In the genomic region with DNA sequence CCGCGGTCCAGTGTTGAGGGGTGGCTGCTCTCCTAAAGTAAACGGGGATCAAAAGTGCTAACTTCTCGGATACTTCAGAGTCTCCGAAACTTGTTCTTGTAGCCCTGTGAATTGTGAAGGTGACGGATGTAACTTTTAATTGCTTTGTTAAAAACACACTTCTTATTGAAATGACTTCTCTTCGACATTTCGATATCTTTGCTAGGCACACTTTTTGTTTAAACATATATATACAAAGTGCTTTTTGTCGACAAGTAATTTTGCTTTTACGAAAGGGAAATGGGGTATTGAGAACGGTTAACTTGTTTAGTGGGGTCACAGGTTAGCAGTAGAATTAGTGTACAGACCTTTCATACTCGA, we compare ENCODE assay signal across 8 cellular contexts. TPM values are rescaled to one million over a fixed set of nuclear protein-coding genes. Genes with fewer than 3 reads are reported as not detected.
DNase-seq lines count a peak whose midpoint lies in the region; ATAC-seq, FAIRE-seq and TF ChIP-seq lines count a peak whose summit lies in the region.

No MANE protein-coding gene starts in this region.

- in situ Hi-C loops in GM12878 (cut with MboI), result no loop called here

- peak overlapping the region; percentile 70 for H3K4me2 ChIP-seq in GM12878 (ENCODE audit: control insufficient read depth, insufficient read depth)

- TF ChIP-seq CTCF in BE2C (IDR thresholded peaks at IDR 0.05; ENCODE audit: low read depth, low read length) (no peak), HL-60 (IDR thresholded peaks at IDR 0.05; ENCODE audit: insufficient read depth, low read length) (no peak), GM12878 (IDR thresholded peaks at IDR 0.05 in 2 of 3, conservative IDR thresholded peaks at IDR 0.05 in 1 of 3; ENCODE audit: control insufficient read depth in 2 of 3, extremely low read depth in 1 of 3, insufficient read depth in 1 of 3, low read depth in 3 of 3, low read length in 3 of 3) (no peak), lung (IDR thresholded peaks at IDR 0.05; ENCODE audit: control extremely low read depth, extremely low read depth) (no peak)

- ATAC-seq in GM12878 (no peak), lung (ENCODE audit: insufficient read depth, low FRiP score) (no peak), GM18498 (IDR thresholded peaks at IDR 0.05; ENCODE audit: unreplicated experiment) (no peak), HG03342 (IDR thresholded peaks at IDR 0.05; ENCODE audit: unreplicated experiment) (no peak)

- no peak for TF ChIP-seq RAD21 in GM12878 (IDR thresholded peaks at IDR 0.05; ENCODE audit: insufficient read depth, low read depth, low read length)

- H3K4me3 ChIP-seq in BE2C (ENCODE audit: low read depth, low read length) (peak overlapping the region; percentile 75), HL-60 (replicated peaks; ENCODE audit: insufficient read depth, low read length) (peak overlapping the region; percentile 70), GM12878 (peak overlapping the region; percentile 80), lung (peak overlapping the region; percentile 92), urinary bladder (ENCODE audit: low read depth, low read length) (peak overlapping the region; percentile 97)

- BruUV-seq in GM12878 (replicated peaks; lab: Mats Ljungman, UMichigan), result no TSS peak

- CTCF ChIA-PET in GM12878 (lab: Yijun Ruan, JAX), result interaction anchor here (0.7 kb wide), 1 partner anchor 17 kb away, joined by 3 read pairs; no protein-coding TSS in a partner anchor

- FAIRE-seq in GM12878 (lab: Jason Lieb, UNC), result no peak

- RAD21 ChIA-PET in GM12878 (lab: Charles Lee; ENCODE audit: unreplicated experiment), result interaction anchor here (0.8 kb wide), 1 partner anchor 86 kb away, joined by 3 read pairs; no protein-coding TSS in a partner anchor

- H3K9ac ChIP-seq in GM12878 (ENCODE audit: control insufficient read depth, insufficient read depth, low read length), result peak overlapping the region; percentile 94

- H3K79me2 ChIP-seq in GM12878 (ENCODE audit: control insufficient read depth, insufficient read depth, low read length), result peaks cover 31% of the 10 kb centered on the region

- peak overlapping the region; percentile 72 for H2AFZ ChIP-seq in GM12878 (ENCODE audit: control insufficient read depth, low read depth, low read length)

- POLR2A ChIA-PET in GM12878 (lab: Charles Lee), result interaction anchor here (0.9 kb wide), 1 partner anchor 86 kb away, joined by 3 read pairs; no protein-coding TSS in a partner anchor

- H3K27me3 ChIP-seq in BE2C (no peaks in the 10 kb centered on the region), HL-60 (ENCODE audit: insufficient read depth, poor library complexity, severe bottlenecking) (no peaks in the 10 kb centered on the region), GM12878 (replicated peaks in 1 of 2; ENCODE audit: control insufficient read depth in 2 of 2, insufficient read depth in 2 of 2, low read length in 1 of 2) (no peaks in the 10 kb centered on the region), lung (ENCODE audit: control insufficient read depth, insufficient read depth) (no peaks in the 10 kb centered on the region)

- H4K20me1 ChIP-seq in GM12878 (ENCODE audit: control insufficient read depth, insufficient read depth), result no peaks in the 10 kb centered on the region

- H3K9me3 ChIP-seq in BE2C (peaks cover 3% of the 10 kb centered on the region; the same call in 1 of the 2 replicates), GM12878 (replicated peaks; ENCODE audit: control insufficient read depth, insufficient read depth, low read length) (no peaks in the 10 kb centered on the region; the same call in none of the 3 replicates), lung (ENCODE audit: control insufficient read depth in 2 of 2, insufficient read depth in 1 of 2, low read length in 1 of 2) (peaks cover 0 to 14% of the 10 kb centered on the region in 2 donors)

- no peaks in the 10 kb centered on the region for H3K36me3 ChIP-seq in BE2C
- H3K36me3 ChIP-seq in GM12878 (ENCODE audit: control insufficient read depth in 2 of 2, insufficient read depth in 2 of 2, low read length in 1 of 2), result no peaks in the 10 kb centered on the region
- peaks cover 0 to 3% of the 10 kb centered on the region in 2 donors for H3K36me3 ChIP-seq in lung (ENCODE audit: control insufficient read depth in 2 of 2, insufficient read depth in 2 of 2, low read length in 2 of 2)
- H3K36me3 ChIP-seq in urinary bladder (ENCODE audit: insufficient read depth), result no peaks in the 10 kb centered on the region

- no peak for TF ChIP-seq POLR2A in GM12878 (IDR thresholded peaks at IDR 0.05; ENCODE audit: low read depth, low read length)

- SMC1A ChIA-PET in GM12878 (lab: Charles Lee; ENCODE audit: uncharacterized antibody, unreplicated experiment), result interaction anchor here (0.8 to 1.1 kb wide), 4 partner anchors 17 to 175 kb away, joined by 3 to 5 read pairs (median 3); no protein-coding TSS in a partner anchor

- DNase-seq in BE2C, result no peak
- no peak for DNase-seq in HL-60 (ENCODE audit: low read depth in 1 of 2, low spot score in 1 of 2)
- DNase-seq in GM12878 (ENCODE audit: low read depth, low spot score), result no peak
- DNase-seq in lung (ENCODE audit: low spot score), result no peak
- DNase-seq in activated CD8-positive, alpha-beta memory T cell treated with anti-CD3 and anti-CD28 coated beads, Interleukin-2, amount 50 U/mL, for 4 hours, result no peak

- peak overlapping the region; percentile 76 for H3K27ac ChIP-seq in HL-60 (replicated peaks)
- peak overlapping the region; percentile 84 for H3K27ac ChIP-seq in GM12878 (ENCODE audit: control insufficient read depth, insufficient read depth)
- H3K27ac ChIP-seq in lung (ENCODE audit: low read depth in 1 of 2, low read length in 1 of 2), result peak overlapping the region; percentile 97 to 98
- peak overlapping the region; percentile 96 for H3K27ac ChIP-seq in urinary bladder (ENCODE audit: low read depth)

- 1% methylated on average over 12 of the region's 12 CpGs for WGBS in GM12878 (ENCODE audit: insufficient coverage, insufficient replicate concordance, low lambda C conversion rate, missing lambda C conversion rate)
- WGBS in lung, 2 donors, result 1% methylated on average over 12 of the region's 12 CpGs
- under 1% methylated on average over 12 of the region's 12 CpGs for WGBS in urinary bladder

- TF ChIP-seq EP300 in GM12878 (IDR thresholded peaks at IDR 0.05; ENCODE audit: borderline replicate concordance in 1 of 2, control insufficient read depth in 1 of 2, low read depth in 2 of 2, low read length in 2 of 2), result no peak

- H3K4me1 ChIP-seq in BE2C (no peaks in the 10 kb centered on the region), GM12878 (ENCODE audit: control insufficient read depth, insufficient read depth, low read length) (no peaks in the 10 kb centered on the region; the same call in 1 of the 2 replicates), lung (ENCODE audit: control insufficient read depth in 2 of 2, insufficient read depth in 2 of 2, low read length in 2 of 2) (peaks cover 4% of the 10 kb centered on the region in 2 donors), urinary bladder (ENCODE audit: insufficient read depth) (no peaks in the 10 kb centered on the region)

- intact Hi-C loops in GM12878 (cut with micrococcal nuclease; ENCODE audit: unreplicated experiment), result loop anchor here (2.0 to 10.0 kb wide), 2 partner anchors 87 to 175 kb away; no protein-coding TSS in a partner anchor

TF ChIP-seq in GM12878, 131 proteins besides CTCF, POLR2A, EP300 and RAD21:
- TF ChIP-seq RUNX3 (IDR thresholded peaks at IDR 0.05; ENCODE audit: low read length) (no peak), YY1 (IDR thresholded peaks at IDR 0.05; ENCODE audit: low read depth, low read length) (no peak), CHD4 (IDR thresholded peaks at IDR 0.05) (no peak), BACH1 (IDR thresholded peaks at IDR 0.05; ENCODE audit: borderline replicate concordance) (no peak)

RNA-seq across cellular contexts. Expression of a gene that starts 0.6 kb away (rescaled TPM):
- polyA plus RNA-seq in BE2C (2012; ENCODE audit: insufficient read depth, insufficient read length, low read depth), result 11.1 TPM
- total RNA-seq in GM12878 (2013; cell fraction: nucleolus; rRNA removed), result 228 and 238 TPM in 2 replicates
- total RNA-seq in GM12878 (2014; rRNA removed) (16.2 and 17.0 TPM in 2 replicates), GM12878 (2014; rRNA removed; fragmentation: Illumina TruSeq; extraction: Trizol) (14.9 and 17.7 TPM in 2 replicates), GM12878 (2021) (15.5 and 17.7 TPM in 2 replicates), lung (10 to 100 TPM; 39.7 to 77.0 TPM), urinary bladder (89.2 TPM)
- polyA plus RNA-seq in GM12878 (2011; ENCODE audit: low read depth), result 6.6 TPM
- polyA plus RNA-seq in GM12878 (2011; rRNA removed) (18.8 and 20.7 TPM in 2 replicates), GM12878 (2014; fragmentation: Illumina TruSeq; extraction: Trizol) (10.6 and 11.1 TPM in 2 replicates), GM12878 (2014; fragmentation: Nextera tagmentation; extraction: Ambion mirVana) (1 to 10 TPM in 1 of 2 experiments, under 1 TPM in 1; 0.74 to 1.1 TPM), GM12878 (2014; rRNA removed) (13.0 and 15.1 TPM in 2 replicates), GM12878 (2016; fragmentation: Nextera tagmentation; extraction: Ambion mirVana) (10 to 100 TPM; 11.7 to 12.7 TPM), lung (10 to 100 TPM; 12.6 to 20.2 TPM), urinary bladder (20.2 TPM)
- 16.4 and 20.4 TPM in 2 replicates for polyA plus RNA-seq in GM12878 (2011; cell fraction: cytosol; rRNA removed)
- polyA plus RNA-seq in GM12878 (2011; cell fraction: nucleus; rRNA removed), result 44.6 and 54.6 TPM in 2 replicates
- 8.1 and 11.9 TPM in 2 replicates for polyA plus RNA-seq in GM12878 (2012)
- polyA minus RNA-seq in GM12878 (2011; rRNA and poly(A)+ RNA removed), result 67.8 and 90.8 TPM in 2 replicates
- 9.2 and 13.3 TPM in 2 replicates for polyA minus RNA-seq in GM12878 (2011; cell fraction: cytosol; rRNA and poly(A)+ RNA removed)
- 104 and 178 TPM in 2 replicates for polyA minus RNA-seq in GM12878 (2011; cell fraction: nucleus; rRNA and poly(A)+ RNA removed)
